Comparison of ENCODE assay signal across 1 cellular context in genomic region chr5:1119312-1119831, GRCh38.
TF ChIP-seq lines count a peak whose summit lies in the region.

No MANE protein-coding gene starts in this region.

TF ChIP-seq in HepG2, 621 proteins besides CTCF, POLR2A, EP300 and RAD21 (continued from another document and continues in another):
- TF ChIP-seq AKNA (CRISPR knock-in tag; IDR thresholded peaks at IDR 0.05; ENCODE audit: borderline replicate concordance) (no peak), HNRNPLL (IDR thresholded peaks at IDR 0.05; ENCODE audit: low read depth, low read length, poor library complexity, severe bottlenecking) (peak; percentile 20), TMF1 (CRISPR knock-in tag; IDR thresholded peaks at IDR 0.05; ENCODE audit: low read depth) (no peak), ZNF318 (CRISPR knock-in tag; IDR thresholded peaks at IDR 0.05) (no peak), ZNF7 (CRISPR knock-in tag; IDR thresholded peaks at IDR 0.05) (no peak), AGO2 (optimal IDR thresholded peaks at IDR 0.05; ENCODE audit: low read depth, low read length) (no peak), AFF4 (CRISPR knock-in tag; IDR thresholded peaks at IDR 0.05) (no peak), NR2F6 (IDR thresholded peaks at IDR 0.05) (no peak), NR2F6 (CRISPR knock-in tag; IDR thresholded peaks at IDR 0.05) (peak; percentile 84), ZNF468 (CRISPR knock-in tag; IDR thresholded peaks at IDR 0.05) (no peak), ZFP91 (CRISPR knock-in tag; IDR thresholded peaks at IDR 0.05; ENCODE audit: borderline replicate concordance) (peak; percentile 78; the same call in 1 of the 2 replicates), HNRNPL (IDR thresholded peaks at IDR 0.05; ENCODE audit: low read depth, low read length) (peak; percentile 96), ZNF124 (CRISPR knock-in tag; IDR thresholded peaks at IDR 0.05) (no peak), MIXL1 (CRISPR knock-in tag; IDR thresholded peaks at IDR 0.05) (no peak), NFATC3 (CRISPR knock-in tag; IDR thresholded peaks at IDR 0.05) (no peak), ZBTB26 (CRISPR knock-in tag; IDR thresholded peaks at IDR 0.05; ENCODE audit: borderline replicate concordance) (0 out of 2 replicates have a peak, but pooled peaks have one; percentile 43), ZNF75D (CRISPR knock-in tag; IDR thresholded peaks at IDR 0.05; ENCODE audit: borderline replicate concordance) (no peak), ZSCAN25 (CRISPR knock-in tag; IDR thresholded peaks at IDR 0.05) (peak; percentile 68; the same call in 1 of the 2 replicates), STAT6 (CRISPR knock-in tag; IDR thresholded peaks at IDR 0.05; ENCODE audit: borderline replicate concordance) (0 out of 2 replicates have a peak, but pooled peaks have one; percentile 27), ISL2 (CRISPR knock-in tag; IDR thresholded peaks at IDR 0.05) (no peak), NFKB2 (CRISPR knock-in tag; IDR thresholded peaks at IDR 0.05; ENCODE audit: borderline replicate concordance) (peak; percentile 53; the same call in 1 of the 2 replicates), ZBTB42 (CRISPR knock-in tag; IDR thresholded peaks at IDR 0.05) (no peak), SMYD3 (CRISPR knock-in tag; IDR thresholded peaks at IDR 0.05) (no peak), PLSCR1 (CRISPR knock-in tag; IDR thresholded peaks at IDR 0.05; ENCODE audit: borderline replicate concordance) (no peak), ZNF337 (CRISPR knock-in tag; IDR thresholded peaks at IDR 0.05; ENCODE audit: borderline replicate concordance, low read depth) (peak; percentile 70; the same call in 1 of the 2 replicates), ONECUT2 (CRISPR knock-in tag; IDR thresholded peaks at IDR 0.05) (no peak), ZNF251 (CRISPR knock-in tag; IDR thresholded peaks at IDR 0.05) (no peak), ZNF20 (CRISPR knock-in tag; IDR thresholded peaks at IDR 0.05) (no peak), ZGPAT (CRISPR knock-in tag; IDR thresholded peaks at IDR 0.05) (peak; percentile 75)
